Comparison of ENCODE assay signal across 8 cellular contexts in genomic region chr5:109409844-109410388, GRCh38. TPM values are rescaled to one million over a fixed set of nuclear protein-coding genes. Genes with fewer than 3 reads are reported as not detected.
DNase-seq lines count a peak whose midpoint lies in the region; ATAC-seq and TF ChIP-seq lines count a peak whose summit lies in the region.

Gene PJA2 (minus strand): TSS chr5:109409974. CDS start chr5:109383433, 26,541 bp downstream.

- DNase-seq in GM10266 (ENCODE audit: extremely low spot score) (peak; percentile 93), NCI-H128 (lab: John Stamatoyannopoulos, UW; ENCODE audit: unreplicated experiment) (peak; percentile 90), glutamatergic neuron (peak; percentile 99), osteoblast (ENCODE audit: insufficient read length, low spot score, missing footprints) (peak; percentile 93), thoracic aorta (ENCODE audit: low spot score) (peak; percentile 99)
- DNase-seq in activated naive CD8-positive, alpha-beta T cell treated with anti-CD3 and anti-CD28 coated beads, Interleukin-2, amount 10 ng/mL, durations not matched to agents 7 days and 5 days, result peak; percentile 98

- ATAC-seq in HG02678 (IDR thresholded peaks at IDR 0.05; ENCODE audit: unreplicated experiment) (peak; percentile 75), thoracic aorta (ENCODE audit: insufficient number of reproducible peaks, low FRiP score, low read depth) (peak; percentile 99)
- peak; percentile 88 for ATAC-seq in activated naive CD8-positive, alpha-beta T cell treated with anti-CD3 and anti-CD28 coated beads, Interleukin-2, amount 10 ng/mL, durations not matched to agents 7 days and 5 days (ENCODE audit: low read depth)

- H3K4me3 ChIP-seq in SU-DHL-6 (ENCODE audit: insufficient read depth, low read length, poor library complexity, severe bottlenecking) (peak within 1 kb of the TSS; percentile 88), osteoblast (ENCODE audit: insufficient read depth, low read length) (peak within 1 kb of the TSS; percentile 84), thoracic aorta (peak within 1 kb of the TSS; percentile 81)

- H3K4me1 Mint-ChIP-seq in activated naive CD8-positive, alpha-beta T cell treated with anti-CD3 and anti-CD28 coated beads, Interleukin-2, amount 10 ng/mL, durations not matched to agents 7 days and 5 days, result peaks cover 27% of the 10 kb centered on the region
- peaks cover 20% of the 10 kb centered on the region for H3K4me1 Mint-ChIP-seq in glutamatergic neuron (ENCODE audit: low read depth, unreplicated experiment)

- no peaks in the 10 kb centered on the region for H3K27me3 Mint-ChIP-seq in activated naive CD8-positive, alpha-beta T cell treated with anti-CD3 and anti-CD28 coated beads, Interleukin-2, amount 10 ng/mL, durations not matched to agents 7 days and 5 days
- H3K27me3 Mint-ChIP-seq in glutamatergic neuron (ENCODE audit: unreplicated experiment), result peaks cover 15% of the 10 kb centered on the region

- H3K27ac Mint-ChIP-seq in activated naive CD8-positive, alpha-beta T cell treated with anti-CD3 and anti-CD28 coated beads, Interleukin-2, amount 10 ng/mL, durations not matched to agents 7 days and 5 days, result peak within 1 kb of the TSS; percentile 100
- H3K27ac Mint-ChIP-seq in glutamatergic neuron (ENCODE audit: unreplicated experiment), result peak within 1 kb of the TSS; percentile 99

- H4K20me1 ChIP-seq in SU-DHL-6 (ENCODE audit: low read depth, low read length), result peaks cover 29% of the 10 kb centered on the region
- H4K20me1 ChIP-seq in osteoblast (ENCODE audit: insufficient read depth, low read length), result peaks cover 35% of the 10 kb centered on the region

- peak within 1 kb of the TSS; percentile 95 for H3K4me3 Mint-ChIP-seq in activated naive CD8-positive, alpha-beta T cell treated with anti-CD3 and anti-CD28 coated beads, Interleukin-2, amount 10 ng/mL, durations not matched to agents 7 days and 5 days
- H3K4me3 Mint-ChIP-seq in glutamatergic neuron (ENCODE audit: unreplicated experiment), result peak within 1 kb of the TSS; percentile 98

- H3K27ac ChIP-seq in SU-DHL-6 (ENCODE audit: low read depth, low read length) (peak within 1 kb of the TSS; percentile 92), osteoblast (ENCODE audit: low read depth, low read length) (peak within 1 kb of the TSS; percentile 100), thoracic aorta (peak within 1 kb of the TSS; percentile 97 to 98)

- H2AFZ ChIP-seq in SU-DHL-6 (ENCODE audit: low read depth, low read length, severe bottlenecking), result peak within 1 kb of the TSS; percentile 93
- peak within 1 kb of the TSS; percentile 64 for H2AFZ ChIP-seq in osteoblast (ENCODE audit: low read length)

- H3K4me1 ChIP-seq in osteoblast (ENCODE audit: insufficient read depth, low read length), result peaks cover 25% of the 10 kb centered on the region
- H3K4me1 ChIP-seq in thoracic aorta (ENCODE audit: control insufficient read depth in 1 of 2, low read depth in 2 of 2), result peaks cover 35 to 49% of the 10 kb centered on the region in 2 donors

- no peak for TF ChIP-seq CTCF in GM10266 (IDR thresholded peaks at IDR 0.05; ENCODE audit: control insufficient read depth, insufficient read depth, low read depth, missing control alignments)
- TF ChIP-seq CTCF in SU-DHL-6 (IDR thresholded peaks at IDR 0.05; ENCODE audit: insufficient read depth, low read length, poor library complexity, severe bottlenecking), result no peak
- peak; percentile 50 for TF ChIP-seq CTCF in glutamatergic neuron (IDR thresholded peaks at IDR 0.05; ENCODE audit: partially characterized antibody, unreplicated experiment)
- TF ChIP-seq CTCF in osteoblast (IDR thresholded peaks at IDR 0.05; ENCODE audit: extremely low read depth, low read depth, low read length), result no peak
- no peak for TF ChIP-seq CTCF in thoracic aorta (IDR thresholded peaks at IDR 0.05)

- H3K9me2 ChIP-seq in SU-DHL-6 (replicated peaks; ENCODE audit: insufficient read depth, low read length), result no peaks in the 10 kb centered on the region

- H3K9me3 ChIP-seq in SU-DHL-6 (ENCODE audit: insufficient read depth, low read length) (no peaks in the 10 kb centered on the region), osteoblast (ENCODE audit: low read depth, low read length) (no peaks in the 10 kb centered on the region), thoracic aorta (no peaks in the 10 kb centered on the region)

- H3K9ac ChIP-seq in SU-DHL-6 (ENCODE audit: low read length), result peak within 1 kb of the TSS; percentile 90

- H3K9me3 Mint-ChIP-seq in activated naive CD8-positive, alpha-beta T cell treated with anti-CD3 and anti-CD28 coated beads, Interleukin-2, amount 10 ng/mL, durations not matched to agents 7 days and 5 days, result peaks cover 7% of the 10 kb centered on the region
- H3K9me3 Mint-ChIP-seq in glutamatergic neuron (ENCODE audit: unreplicated experiment), result peaks cover 26% of the 10 kb centered on the region

- no peaks in the 10 kb centered on the region for H3K27me3 ChIP-seq in SU-DHL-6 (ENCODE audit: low read length)
- no peaks in the 10 kb centered on the region for H3K27me3 ChIP-seq in osteoblast (ENCODE audit: insufficient read depth, low read length)
- no peaks in the 10 kb centered on the region for H3K27me3 ChIP-seq in thoracic aorta (replicated peaks; ENCODE audit: insufficient read depth)

- no peaks in the 10 kb centered on the region; the same call in 1 of the 2 replicates for H3K36me3 ChIP-seq in SU-DHL-6 (ENCODE audit: low read length)
- no peaks in the 10 kb centered on the region for H3K36me3 ChIP-seq in osteoblast (ENCODE audit: insufficient read depth, low read length)
- no peaks in the 10 kb centered on the region for H3K36me3 ChIP-seq in thoracic aorta

- H3K36me3 Mint-ChIP-seq in activated naive CD8-positive, alpha-beta T cell treated with anti-CD3 and anti-CD28 coated beads, Interleukin-2, amount 10 ng/mL, durations not matched to agents 7 days and 5 days, result peaks cover 15% of the 10 kb centered on the region
- H3K36me3 Mint-ChIP-seq in glutamatergic neuron (ENCODE audit: unreplicated experiment), result no peaks in the 10 kb centered on the region

- POLR2A ChIA-PET in activated naive CD8-positive, alpha-beta T cell treated with anti-CD3 and anti-CD28 coated beads, Interleukin-2, amount 10 ng/mL, durations not matched to agents 7 days and 5 days (lab: Charles Lee), result interaction anchor here (0.8 to 2.1 kb wide), 4 partner anchors 33 to 1028 kb away, joined by 3 to 10 read pairs (median 6); partner anchors contain the start of genes FBXL17 and MAN2A1

- H3K4me2 ChIP-seq in SU-DHL-6 (ENCODE audit: low read depth, low read length, poor library complexity, severe bottlenecking), result peak within 1 kb of the TSS; percentile 88
- peak within 1 kb of the TSS; percentile 99 for H3K4me2 ChIP-seq in osteoblast (ENCODE audit: insufficient read depth, low read length)

- peaks cover 32% of the 10 kb centered on the region for H3F3A ChIP-seq in SU-DHL-6 (ENCODE audit: insufficient read depth)

- H3K79me2 ChIP-seq in SU-DHL-6 (ENCODE audit: insufficient read depth, low read length) (peaks cover 43% of the 10 kb centered on the region), osteoblast (ENCODE audit: insufficient read depth, low read length) (peaks cover 46% of the 10 kb centered on the region)

RNA-seq across cellular contexts. Expression of gene PJA2, which starts in this region (rescaled TPM):
- total RNA-seq in activated naive CD8-positive, alpha-beta T cell treated with anti-CD3 and anti-CD28 coated beads, Interleukin-2, amount 10 ng/mL, durations not matched to agents 7 days and 5 days, result 10 to 100 TPM; 72.2 to 75.6 TPM
- total RNA-seq in glutamatergic neuron (ENCODE audit: unreplicated experiment) (156 TPM), osteoblast (84.0 and 101 TPM in 2 replicates), thoracic aorta (100 to 1,000 TPM; 136 to 155 TPM)

Comparison
In these comparisons a context has a peak if more than half of its experiments do, and no peak if none do; other contexts are left out.
1. Peak in every context shown above with its lines: DNase-seq, ATAC-seq, H3K4me3 ChIP-seq and H3K27ac ChIP-seq.